ENCODE assay signal across 17 cellular contexts in the genomic region with DNA sequence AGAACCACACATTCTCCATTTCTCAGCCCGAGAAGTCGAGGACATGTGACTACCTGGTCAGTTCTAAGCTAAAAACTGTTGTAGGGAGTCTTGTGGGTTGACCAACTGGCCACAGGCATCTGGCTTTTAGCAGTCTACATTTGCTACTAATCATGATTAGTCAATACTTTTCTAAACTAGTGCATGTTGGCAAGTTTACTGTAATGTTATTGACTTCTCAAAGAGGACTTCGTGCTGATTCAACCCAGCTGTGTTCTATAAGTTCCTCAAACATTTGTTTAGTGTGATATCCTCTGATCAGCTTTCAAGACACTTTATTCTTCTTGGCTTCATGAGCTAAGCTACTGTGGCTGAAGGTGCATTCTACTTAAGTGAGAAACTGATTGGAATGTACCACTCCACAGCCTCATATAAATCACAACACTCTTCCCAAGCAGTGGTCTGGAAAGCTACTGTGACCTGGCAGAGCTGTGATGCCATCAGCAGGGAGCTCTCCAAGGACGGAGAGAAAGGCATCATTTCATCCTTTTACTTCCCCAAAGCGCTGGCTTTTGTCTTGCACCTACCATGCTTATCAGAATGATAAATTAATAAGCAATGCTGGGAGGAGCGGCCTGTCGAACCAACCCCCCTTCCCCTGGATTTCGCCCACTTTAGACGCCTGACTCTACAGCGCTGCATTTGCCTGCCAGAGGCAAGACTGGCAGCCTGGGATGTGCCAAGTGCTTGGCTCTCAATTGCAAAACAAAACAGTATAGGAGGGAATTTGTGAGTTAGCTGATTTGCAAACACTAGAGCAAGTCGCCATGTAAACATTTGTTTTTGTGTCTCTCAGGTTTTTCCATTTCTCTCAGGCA.
DNase-seq lines count a peak whose midpoint lies in the region; ATAC-seq, FAIRE-seq and TF ChIP-seq lines count a peak whose summit lies in the region.
"Had no signal": no experiment of that assay in that cellular context is flagged by ENCODE, and none has a peak within 500 bp of the region (broad histone marks: within the 10 kb centered on the region; RNA-seq: fewer than 3 reads in every experiment).

No MANE protein-coding gene starts in this region.

- POLR2A ChIA-PET in K562 (lab: Yijun Ruan, JAX): interaction anchor here (0.6 to 1.7 kb wide), 3 partner anchors 9 to 274 kb away, joined by 3 to 6 read pairs (median 4); no protein-coding TSS in a partner anchor

- in situ Hi-C loops in K562 (cut with MboI) (no loop called here), mammary epithelial cell (cut with MboI; ENCODE audit: low sequenced_read_pairs in 2 of 2) (no loop called here)

- no peak for TF ChIP-seq EP300 in K562 (IDR thresholded peaks at IDR 0.05; ENCODE audit: low read length)

- H3K27me3 ChIP-seq in K562 (ENCODE audit: control insufficient read depth in 2 of 2, insufficient read depth in 2 of 2, low read length in 2 of 2) (peaks cover 0 to 9% of the 10 kb centered on the region in 2 experiments; a peak in 1 of 5 replicates), mammary epithelial cell (ENCODE audit: insufficient read depth, low read length) (no peaks in the 10 kb centered on the region)
- H3K27me3 ChIP-seq: body of pancreas, neural progenitor cell had no signal

- H3K4me1 ChIP-seq in K562 (replicated peaks in 1 of 2; ENCODE audit: control insufficient read depth in 2 of 2, insufficient read depth in 2 of 2, low read length in 2 of 2) (no peaks in the 10 kb centered on the region), mammary epithelial cell (ENCODE audit: insufficient read depth, low read length) (peaks cover 7% of the 10 kb centered on the region)
- H3K4me1 ChIP-seq: body of pancreas had no signal

- H3K36me3 ChIP-seq in K562 (ENCODE audit: control insufficient read depth, insufficient read depth, low read length): peaks cover 39% of the 10 kb centered on the region; the same call in 2 of the 3 replicates
- no peaks in the 10 kb centered on the region for H3K36me3 ChIP-seq in mammary epithelial cell (ENCODE audit: insufficient read depth, low read length)
- H3K36me3 ChIP-seq: neural progenitor cell had no signal

- H3K9me1 ChIP-seq in K562 (ENCODE audit: control insufficient read depth, insufficient read depth, low read length): no peaks in the 10 kb centered on the region

- DNase-seq in EH (ENCODE audit: low read depth) (peak; percentile 85), NCI-H1092 (lab: John Stamatoyannopoulos, UW) (peak; percentile 2), K562 (ENCODE audit: extremely low read depth in 1 of 4, low spot score in 3 of 4) (no peak), myocyte (ENCODE audit: low read depth) (peak; percentile 52), SHP77 treated with DMSO at 0.1 percent for 48 hours (lab: John Stamatoyannopoulos, UW) (no peak), mammary epithelial cell (no peak), HTR-8/SVneo (ENCODE audit: insufficient read length, low spot score) (no peak)
- DNase-seq: activated CD4-positive, alpha-beta T cell treated with anti-CD3 and anti-CD28 coated beads for 48 hours; body of pancreas; COR-L47; effector memory CD4-positive, alpha-beta T cell; hippocampal formation; Kasumi-1; NCI-H446 had no signal

- no peaks in the 10 kb centered on the region for H4K20me1 ChIP-seq in K562 (replicated peaks; ENCODE audit: control insufficient read depth, insufficient read depth, low read length)
- no peaks in the 10 kb centered on the region for H4K20me1 ChIP-seq in mammary epithelial cell (ENCODE audit: insufficient read depth, low read length)

- H3K27ac ChIP-seq in K562 (ENCODE audit: extremely low read depth, low read depth, low read length) (no peak overlapping the region), mammary epithelial cell (ENCODE audit: insufficient read depth, low read depth, low read length) (no peak overlapping the region)
- H3K27ac ChIP-seq: body of pancreas, neural progenitor cell, skin epidermis had no signal

- 83% methylated on average over 11 of the region's 11 CpGs for WGBS in K562 (ENCODE audit: insufficient coverage, low coverage, missing lambda C conversion rate)
- WGBS in mammary epithelial cell (ENCODE audit: low coverage, missing lambda C conversion rate): 97% methylated on average over 11 of the region's 11 CpGs

- no peak for TF ChIP-seq RAD21 in K562 (CRISPR knock-in tag; conservative IDR thresholded peaks at IDR 0.05 in 1 of 2, IDR thresholded peaks at IDR 0.05 in 1 of 2)

- no peak overlapping the region for H3K4me3 ChIP-seq in K562
- H3K4me3 ChIP-seq in mammary epithelial cell (replicated peaks in 1 of 3; ENCODE audit: insufficient read depth in 1 of 3, low read depth in 2 of 3, low read length in 3 of 3): no peak overlapping the region
- H3K4me3 ChIP-seq: body of pancreas, neural progenitor cell, skin epidermis had no signal

- dilution Hi-C loops in mammary epithelial cell (cut with HindIII; ENCODE audit: low sequenced_read_pairs): no loop called here

- H3K9me3 ChIP-seq in K562 (replicated peaks; ENCODE audit: control insufficient read depth, insufficient read depth, low read depth, low read length): no peaks in the 10 kb centered on the region
- no peaks in the 10 kb centered on the region for H3K9me3 ChIP-seq in mammary epithelial cell (replicated peaks; ENCODE audit: insufficient read depth, low read length)
- H3K9me3 ChIP-seq: body of pancreas had no signal

- BruUV-seq in K562 (replicated peaks; lab: Mats Ljungman, UMichigan) (no TSS peak), mammary epithelial cell (replicated peaks; lab: Mats Ljungman, UMichigan) (no TSS peak)

- H3K79me2 ChIP-seq in K562 (ENCODE audit: control insufficient read depth, insufficient read depth, low read length) (no peaks in the 10 kb centered on the region), mammary epithelial cell (ENCODE audit: insufficient read depth, low read length) (no peaks in the 10 kb centered on the region)

- TF ChIP-seq POLR2A in K562 (conservative IDR thresholded peaks at IDR 0.05): no peak

- FAIRE-seq in K562 (lab: Jason Lieb, UNC): peak; percentile 48
- no peak for FAIRE-seq in HTR-8/SVneo (lab: Jason Lieb, UNC)

- CTCF ChIA-PET in K562 (lab: Yijun Ruan, JAX; ENCODE audit: low intra/inter-chr PET ratio): no interaction called here
- CTCF ChIA-PET in mammary epithelial cell (lab: Charles Lee; ENCODE audit: low non-redundant PET): no interaction called here

- H2AFZ ChIP-seq in K562 (ENCODE audit: low read depth, low read length) (no peak overlapping the region), mammary epithelial cell (ENCODE audit: low read depth, low read length) (no peak overlapping the region)
- H2AFZ ChIP-seq: neural progenitor cell had no signal

- ATAC-seq in K562: no peak
- ATAC-seq in HG02798 (IDR thresholded peaks at IDR 0.05; ENCODE audit: poor library complexity, unreplicated experiment): no peak
- ATAC-seq: body of pancreas had no signal

- H3K4me2 ChIP-seq in K562 (ENCODE audit: insufficient read depth, low read length) (no peak overlapping the region), mammary epithelial cell (ENCODE audit: insufficient read depth, low read depth, low read length) (no peak overlapping the region)
- H3K4me2 ChIP-seq: neural progenitor cell had no signal

- no peak overlapping the region for H3K9ac ChIP-seq in K562 (ENCODE audit: insufficient read depth in 1 of 2, low read depth in 2 of 2, low read length in 2 of 2)
- H3K9ac ChIP-seq in mammary epithelial cell (ENCODE audit: insufficient read depth, low read length): no peak overlapping the region
- H3K9ac ChIP-seq: neural progenitor cell had no signal

- TF ChIP-seq CTCF in K562 (IDR thresholded peaks at IDR 0.05 in 2 of 3, conservative IDR thresholded peaks at IDR 0.05 in 1 of 3; ENCODE audit: insufficient read depth in 2 of 3, low read depth in 1 of 3, low read length in 3 of 3) (no peak), mammary epithelial cell (conservative IDR thresholded peaks at IDR 0.05 in 1 of 2, IDR thresholded peaks at IDR 0.05 in 1 of 2; ENCODE audit: extremely low read depth in 1 of 2, insufficient read depth in 1 of 2, low read depth in 1 of 2, low read length in 2 of 2) (no peak)

- intact Hi-C loops in K562 (cut with micrococcal nuclease): no loop called here
- intact Hi-C loops in mammary epithelial cell (cut with micrococcal nuclease): no loop called here

TF ChIP-seq in K562, 482 proteins besides CTCF, POLR2A, EP300 and RAD21:
- TF ChIP-seq SRSF7 (optimal IDR thresholded peaks at IDR 0.05; ENCODE audit: low read depth, low read length) (no peak), ELF2 (CRISPR knock-in tag; IDR thresholded peaks at IDR 0.05) (no peak)
- TF ChIP-seq, protein P1, sequence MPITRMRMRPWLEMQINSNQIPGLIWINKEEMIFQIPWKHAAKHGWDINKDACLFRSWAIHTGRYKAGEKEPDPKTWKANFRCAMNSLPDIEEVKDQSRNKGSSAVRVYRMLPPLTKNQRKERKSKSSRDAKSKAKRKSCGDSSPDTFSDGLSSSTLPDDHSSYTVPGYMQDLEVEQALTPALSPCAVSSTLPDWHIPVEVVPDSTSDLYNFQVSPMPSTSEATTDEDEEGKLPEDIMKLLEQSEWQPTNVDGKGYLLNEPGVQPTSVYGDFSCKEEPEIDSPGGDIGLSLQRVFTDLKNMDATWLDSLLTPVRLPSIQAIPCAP (CRISPR knock-in tag; IDR thresholded peaks at IDR 0.05; ENCODE audit: borderline replicate concordance): no peak

Comparison
In these comparisons a context has a peak if more than half of its experiments do, and no peak if none do; other contexts are left out.
1. DNase-seq: peak in EH (single experiment), NCI-H1092 (single experiment) and myocyte (single experiment); none in K562 (0 of 4), SHP77 treated with DMSO at 0.1 percent for 48 hours (single experiment), mammary epithelial cell (single experiment) and HTR-8/SVneo (single experiment).